Comparison of ENCODE assay signal across 8 cellular contexts in the genomic region with DNA sequence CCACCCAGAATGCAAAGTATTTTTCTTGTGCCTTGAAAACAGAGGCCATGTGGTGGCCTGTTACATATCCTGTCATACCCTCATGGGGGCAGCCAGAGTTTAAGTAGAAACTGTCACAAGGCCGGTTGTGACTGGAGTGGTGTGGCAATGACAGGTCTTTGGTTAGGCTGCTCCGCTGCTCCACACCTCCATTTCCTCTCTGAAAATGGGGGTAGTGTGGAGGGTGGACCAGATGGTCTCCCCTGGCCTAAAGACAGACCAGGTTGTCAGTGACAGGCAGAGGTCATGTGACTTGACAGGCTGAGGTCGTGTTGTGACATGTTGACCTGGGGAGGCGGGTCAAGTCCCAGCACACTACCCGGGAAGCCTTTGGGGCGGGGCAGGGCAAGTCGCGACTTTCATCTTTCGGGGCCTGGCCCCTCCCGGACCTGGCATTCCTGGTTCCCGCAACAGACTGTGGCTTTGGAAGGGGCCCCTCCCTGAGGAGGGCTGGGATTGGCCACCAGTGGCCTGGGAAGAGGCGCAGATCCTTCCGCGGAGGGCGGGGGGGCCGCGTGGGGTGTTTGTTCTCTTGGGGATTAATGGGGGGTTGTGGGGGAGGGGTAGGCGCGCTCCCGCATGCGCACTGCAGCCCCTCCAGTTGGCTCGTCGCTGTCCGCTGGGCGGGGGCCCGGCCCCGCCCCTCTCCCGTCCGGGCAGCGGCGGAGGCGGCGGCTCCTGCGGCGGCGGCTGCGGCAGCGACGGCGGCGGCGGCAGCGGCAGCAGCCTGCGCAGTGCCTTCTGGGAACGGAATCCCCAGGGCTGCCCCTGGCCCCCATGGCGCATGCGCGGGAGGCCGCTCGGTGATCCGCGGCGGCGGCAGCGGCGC. TPM values are rescaled to one million over a fixed set of nuclear protein-coding genes. Genes with fewer than 3 reads are reported as not detected.
DNase-seq lines count a peak whose midpoint lies in the region; ATAC-seq and TF ChIP-seq lines count a peak whose summit lies in the region.

A gene with protein sequence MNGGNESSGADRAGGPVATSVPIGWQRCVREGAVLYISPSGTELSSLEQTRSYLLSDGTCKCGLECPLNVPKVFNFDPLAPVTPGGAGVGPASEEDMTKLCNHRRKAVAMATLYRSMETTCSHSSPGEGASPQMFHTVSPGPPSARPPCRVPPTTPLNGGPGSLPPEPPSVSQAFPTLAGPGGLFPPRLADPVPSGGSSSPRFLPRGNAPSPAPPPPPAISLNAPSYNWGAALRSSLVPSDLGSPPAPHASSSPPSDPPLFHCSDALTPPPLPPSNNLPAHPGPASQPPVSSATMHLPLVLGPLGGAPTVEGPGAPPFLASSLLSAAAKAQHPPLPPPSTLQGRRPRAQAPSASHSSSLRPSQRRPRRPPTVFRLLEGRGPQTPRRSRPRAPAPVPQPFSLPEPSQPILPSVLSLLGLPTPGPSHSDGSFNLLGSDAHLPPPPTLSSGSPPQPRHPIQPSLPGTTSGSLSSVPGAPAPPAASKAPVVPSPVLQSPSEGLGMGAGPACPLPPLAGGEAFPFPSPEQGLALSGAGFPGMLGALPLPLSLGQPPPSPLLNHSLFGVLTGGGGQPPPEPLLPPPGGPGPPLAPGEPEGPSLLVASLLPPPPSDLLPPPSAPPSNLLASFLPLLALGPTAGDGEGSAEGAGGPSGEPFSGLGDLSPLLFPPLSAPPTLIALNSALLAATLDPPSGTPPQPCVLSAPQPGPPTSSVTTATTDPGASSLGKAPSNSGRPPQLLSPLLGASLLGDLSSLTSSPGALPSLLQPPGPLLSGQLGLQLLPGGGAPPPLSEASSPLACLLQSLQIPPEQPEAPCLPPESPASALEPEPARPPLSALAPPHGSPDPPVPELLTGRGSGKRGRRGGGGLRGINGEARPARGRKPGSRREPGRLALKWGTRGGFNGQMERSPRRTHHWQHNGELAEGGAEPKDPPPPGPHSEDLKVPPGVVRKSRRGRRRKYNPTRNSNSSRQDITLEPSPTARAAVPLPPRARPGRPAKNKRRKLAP (plus strand): TSS at position 806 of the 868 bp plus-strand sequence. CDS start 1,480 bp downstream, outside the sequence.

- H3K79me2 ChIP-seq in smooth muscle cell (ENCODE audit: low read depth): peaks cover 50% of the 10 kb centered on the region

- no peak for TF ChIP-seq CTCF in A673 (conservative IDR thresholded peaks at IDR 0.05; ENCODE audit: low read depth, low read length)
- TF ChIP-seq CTCF in VCaP (conservative IDR thresholded peaks at IDR 0.05): no peak
- TF ChIP-seq CTCF in smooth muscle cell (IDR thresholded peaks at IDR 0.05; ENCODE audit: borderline replicate concordance, insufficient read depth, poor library complexity, severe bottlenecking): no peak

- CTCF ChIA-PET in A673 (lab: Charles Lee): no interaction called here

- under 1% methylated on average over 41 of the region's 56 CpGs for WGBS in smooth muscle cell (ENCODE audit: low lambda C conversion rate)

- BruUV-seq in A673 (replicated peaks; lab: Mats Ljungman, UMichigan): no TSS peak

- H3K27me3 ChIP-seq in A673 (replicated peaks; ENCODE audit: insufficient read depth, low read depth, low read length, poor library complexity) (no peaks in the 10 kb centered on the region), smooth muscle cell (ENCODE audit: low read depth) (no peaks in the 10 kb centered on the region)

- H3K36me3 ChIP-seq in A673 (ENCODE audit: insufficient read depth, low read length, poor library complexity, severe bottlenecking) (peaks cover 58% of the 10 kb centered on the region), smooth muscle cell (ENCODE audit: low read depth) (no peaks in the 10 kb centered on the region)

- in situ Hi-C loops in T47D (cut with HindIII; ENCODE audit: low pct_unique_long_range_greater_than_20kb, low sequenced_read_pairs): no loop called here

- H3F3A ChIP-seq in smooth muscle cell (ENCODE audit: low read depth): peaks cover 48% of the 10 kb centered on the region

- H3K9me3 ChIP-seq in A673 (ENCODE audit: low read depth, low read length, poor library complexity, severe bottlenecking): no peaks in the 10 kb centered on the region
- H3K9me3 ChIP-seq in smooth muscle cell (replicated peaks; ENCODE audit: low read depth): no peaks in the 10 kb centered on the region

- H3K27ac ChIP-seq in A673 (ENCODE audit: low read depth, low read length, poor library complexity, severe bottlenecking) (peak within 1 kb of the TSS; percentile 98), VCaP (peak within 1 kb of the TSS; percentile 99), smooth muscle cell (ENCODE audit: low read depth) (peak within 1 kb of the TSS; percentile 97)

- intact Hi-C loops in A673 (cut with micrococcal nuclease; ENCODE audit: unreplicated experiment): no loop called here

- ATAC-seq in GM18867 (IDR thresholded peaks at IDR 0.05; ENCODE audit: unreplicated experiment): peak; percentile 47
- ATAC-seq in HG03097 (IDR thresholded peaks at IDR 0.05; ENCODE audit: low FRiP score, unreplicated experiment): peak; percentile 45

- H3K4me1 ChIP-seq in A673 (ENCODE audit: insufficient read depth, low read length, poor library complexity, severe bottlenecking) (peaks cover 44% of the 10 kb centered on the region), smooth muscle cell (ENCODE audit: low read depth) (peaks cover 34% of the 10 kb centered on the region)

- H3K9ac ChIP-seq in smooth muscle cell (ENCODE audit: low read depth): peak within 1 kb of the TSS; percentile 91

- DNase-seq in A673 (ENCODE audit: low spot score) (peak; percentile 91), NCI-H2196 treated with DMSO at 0.1 percent for 48 hours (lab: John Stamatoyannopoulos, UW; ENCODE audit: unreplicated experiment) (peak; percentile 81), T47D (ENCODE audit: low read depth in 1 of 2, low spot score in 1 of 2) (peak; percentile 95 to 98), iPS-NIHi7 (ENCODE audit: extremely low spot score) (peak; percentile 94), smooth muscle cell (lab: John Stamatoyannopoulos, UW; ENCODE audit: unreplicated experiment) (peak; percentile 98)

- H2AFZ ChIP-seq in smooth muscle cell (ENCODE audit: low read depth): peak within 1 kb of the TSS; percentile 44

- peaks cover 59% of the 10 kb centered on the region for H4K20me1 ChIP-seq in smooth muscle cell (ENCODE audit: low read depth)

- POLR2A ChIA-PET in A673 (lab: Charles Lee; ENCODE audit: low non-redundant PET): no interaction called here

- H3K4me3 ChIP-seq in A673 (ENCODE audit: low read depth, low read length, poor library complexity, severe bottlenecking) (peak within 1 kb of the TSS; percentile 75), smooth muscle cell (peak within 1 kb of the TSS; percentile 97)

- peak within 1 kb of the TSS; percentile 92 for H3K4me2 ChIP-seq in smooth muscle cell

RNA-seq across cellular contexts. Expression of the gene that starts here (rescaled TPM):
- 140 and 150 TPM in 2 replicates for total RNA-seq in A673 (2021)
- total RNA-seq in smooth muscle cell: 3.7 and 9.1 TPM in 2 replicates
- 11.7 and 18.4 TPM in 2 replicates for polyA plus RNA-seq in smooth muscle cell

Comparison
In these comparisons a context has a peak if more than half of its experiments do, and no peak if none do; other contexts are left out.
1. Peak in every context shown above with its lines: DNase-seq, ATAC-seq, H3K4me3 ChIP-seq and H3K27ac ChIP-seq.
2. RNA of the gene that starts here (total RNA-seq): 140 to 150 TPM in A673; 3.7 to 9.1 TPM in smooth muscle cell; every median in the first group is over 10 times any median in the second.